In the genomic region with DNA sequence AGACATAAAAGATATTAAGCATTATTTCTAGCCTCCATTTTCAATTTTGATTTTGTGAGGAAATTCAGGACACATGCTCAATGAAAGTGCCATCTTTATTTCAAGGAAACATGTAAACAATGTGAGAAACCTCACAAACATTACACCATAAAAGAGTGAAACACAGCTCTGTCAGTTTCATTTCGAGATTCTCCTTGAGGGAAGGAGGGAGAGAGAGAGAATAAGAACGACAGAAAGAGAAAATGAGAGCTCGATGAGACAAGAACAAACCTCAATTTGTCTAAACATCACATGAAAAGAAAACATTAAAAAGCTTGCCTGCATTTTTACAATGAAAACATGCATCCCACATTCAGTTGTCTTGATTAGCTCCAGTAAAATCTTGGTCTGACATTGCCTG, we compare ENCODE assay signal across 22 cellular contexts.
DNase-seq lines count a peak whose midpoint lies in the region; ATAC-seq and TF ChIP-seq lines count a peak whose summit lies in the region.
"Had no signal": no experiment of that assay in that cellular context is flagged by ENCODE, and none has a peak within 500 bp of the region (broad histone marks: within the 10 kb centered on the region; RNA-seq: fewer than 3 reads in every experiment).

No MANE protein-coding gene starts in this region.

- H3K36me3 Mint-ChIP-seq in memory B cell: no peaks in the 10 kb centered on the region

- H3K9ac ChIP-seq in OCI-LY1 (ENCODE audit: low read length) (peak overlapping the region; percentile 28), neuronal stem cell (ENCODE audit: low read depth, low read length, poor library complexity) (no peak overlapping the region)

- no peak overlapping the region for H2AK5ac ChIP-seq in neuronal stem cell (ENCODE audit: low read depth, low read length)

- H3K4me2 ChIP-seq in DOHH2 (ENCODE audit: low read length) (0 out of 2 replicates have a peak overlapping the region, but pooled peaks have one; percentile 2), OCI-LY1 (ENCODE audit: low read length) (peak overlapping the region; percentile 65), neuronal stem cell (ENCODE audit: insufficient read depth, low read length, poor library complexity, severe bottlenecking) (no peak overlapping the region)

- no peaks in the 10 kb centered on the region for H3K79me2 ChIP-seq in DOHH2 (ENCODE audit: control insufficient read depth, low read length)
- H3K79me2 ChIP-seq in OCI-LY1 (ENCODE audit: insufficient read depth, low read length): no peaks in the 10 kb centered on the region

- H4K91ac ChIP-seq in neuronal stem cell (ENCODE audit: low read depth, low read length, poor library complexity): no peak overlapping the region

- H3K4me3 Mint-ChIP-seq in memory B cell: peak overlapping the region; percentile 55
- H3K4me3 Mint-ChIP-seq: activated CD4-positive, alpha-beta T cell treated with anti-CD3 and anti-CD28 coated beads, Interleukin-2, amount 10 ng/mL, durations not matched to agents 24 days and 14 days; CD4-positive, alpha-beta T cell; HFFc6; neural crest cell had no signal

- H3K9me3 ChIP-seq in DOHH2 (ENCODE audit: control insufficient read depth, insufficient read depth, low read length) (no peaks in the 10 kb centered on the region), OCI-LY1 (ENCODE audit: low read length) (no peaks in the 10 kb centered on the region), neuronal stem cell (replicated peaks in 1 of 2; ENCODE audit: control insufficient read depth in 2 of 2, insufficient read depth in 1 of 2, low read depth in 1 of 2, low read length in 2 of 2) (no peaks in the 10 kb centered on the region)
- H3K9me3 ChIP-seq: breast epithelium had no signal

- no peak overlapping the region for H2BK120ac ChIP-seq in neuronal stem cell (ENCODE audit: low read depth, low read length)

- WGBS in neuronal stem cell (ENCODE audit: extremely low coverage in 2 of 2, insufficient read length in 2 of 2, insufficient replicate concordance in 1 of 2), 2 donors: no CpG with 5 or more reads among the region's 3 CpGs

- no peaks in the 10 kb centered on the region for H3K36me3 ChIP-seq in DOHH2 (ENCODE audit: control insufficient read depth, low read length)
- H3K36me3 ChIP-seq in OCI-LY1 (ENCODE audit: insufficient read depth, low read length): no peaks in the 10 kb centered on the region
- H3K36me3 ChIP-seq in neuronal stem cell (replicated peaks in 1 of 2; ENCODE audit: control insufficient read depth in 2 of 2, insufficient read depth in 2 of 2, low read length in 2 of 2): no peaks in the 10 kb centered on the region
- H3K36me3 ChIP-seq: breast epithelium had no signal

- H3F3A ChIP-seq in DOHH2 (ENCODE audit: control insufficient read depth, insufficient read depth): no peaks in the 10 kb centered on the region
- H3F3A ChIP-seq in OCI-LY1 (ENCODE audit: insufficient read depth, low read length): no peaks in the 10 kb centered on the region

- H4K20me1 ChIP-seq in DOHH2 (ENCODE audit: control insufficient read depth, insufficient read depth, low read depth, low read length): no peaks in the 10 kb centered on the region
- H4K20me1 ChIP-seq in OCI-LY1 (ENCODE audit: insufficient read depth, low read length): no peaks in the 10 kb centered on the region

- H3K27me3 ChIP-seq in DOHH2 (ENCODE audit: control insufficient read depth, low read length) (no peaks in the 10 kb centered on the region), OCI-LY1 (ENCODE audit: insufficient read depth, low read length) (no peaks in the 10 kb centered on the region), neuronal stem cell (ENCODE audit: control insufficient read depth in 3 of 3, insufficient read depth in 3 of 3, low read depth in 1 of 3, low read length in 3 of 3) (no peaks in the 10 kb centered on the region)
- H3K27me3 ChIP-seq: breast epithelium had no signal

- no peaks in the 10 kb centered on the region; the same call in 1 of the 2 replicates for H3K4me1 ChIP-seq in DOHH2 (ENCODE audit: control insufficient read depth, low read length)
- peaks cover 63% of the 10 kb centered on the region for H3K4me1 ChIP-seq in OCI-LY1 (ENCODE audit: insufficient read depth, low read length, severe bottlenecking)
- H3K4me1 ChIP-seq in neuronal stem cell (ENCODE audit: control insufficient read depth in 2 of 2, insufficient read depth in 1 of 2, low read depth in 1 of 2, low read length in 2 of 2): no peaks in the 10 kb centered on the region
- H3K4me1 ChIP-seq: breast epithelium had no signal

- H3K27me3 Mint-ChIP-seq in memory B cell: no peaks in the 10 kb centered on the region
- H3K27me3 Mint-ChIP-seq: activated CD4-positive, alpha-beta T cell treated with anti-CD3 and anti-CD28 coated beads, Interleukin-2, amount 10 ng/mL, durations not matched to agents 24 days and 14 days; CD4-positive, alpha-beta T cell had no signal

- ATAC-seq in GM21619 (IDR thresholded peaks at IDR 0.05; ENCODE audit: unreplicated experiment) (peak; percentile 38), memory B cell (ENCODE audit: low read depth) (no peak), GM19035 (IDR thresholded peaks at IDR 0.05; ENCODE audit: unreplicated experiment) (no peak), HG03139 (IDR thresholded peaks at IDR 0.05; ENCODE audit: unreplicated experiment) (no peak)

- TF ChIP-seq CTCF in DOHH2 (IDR thresholded peaks at IDR 0.05; ENCODE audit: low read depth, low read length, poor library complexity, severe bottlenecking) (no peak), OCI-LY1 (IDR thresholded peaks at IDR 0.05; ENCODE audit: low read length) (no peak)

- H2AFZ ChIP-seq in OCI-LY1 (ENCODE audit: low read length) (peak overlapping the region; percentile 93; the same call in 1 of the 2 replicates), neuronal stem cell (ENCODE audit: low read length) (no peak overlapping the region)

- no peak overlapping the region for H3K18ac ChIP-seq in neuronal stem cell (ENCODE audit: low read length)

- H3K27ac ChIP-seq in DOHH2 (ENCODE audit: low read depth, low read length) (no peak overlapping the region), OCI-LY1 (ENCODE audit: low read depth, low read length, poor library complexity, severe bottlenecking) (peak overlapping the region; percentile 35), neuronal stem cell (replicated peaks; ENCODE audit: low read length) (no peak overlapping the region)
- H3K27ac ChIP-seq: breast epithelium had no signal

- no peak overlapping the region for H2BK15ac ChIP-seq in neuronal stem cell (ENCODE audit: low read length)

- H3K27ac Mint-ChIP-seq in memory B cell: peak overlapping the region; percentile 78
- H3K27ac Mint-ChIP-seq: activated CD4-positive, alpha-beta T cell treated with anti-CD3 and anti-CD28 coated beads, Interleukin-2, amount 10 ng/mL, durations not matched to agents 24 days and 14 days; activated T-helper 2 cell treated with anti-CD3 and anti-CD28 coated beads, Interferon-gamma antibody, Interleukin-2, Interleukin-4, amounts not matched to agents 10 μg/mL and 5 μg/mL and 100 μg/mL, durations not matched to agents 14 hours and 24 hours and 36 hours; CD4-positive, alpha-beta T cell; HFFc6 had no signal

- no peak overlapping the region for H2BK5ac ChIP-seq in neuronal stem cell (ENCODE audit: low read length)

- peaks cover 16% of the 10 kb centered on the region for H3K4me1 Mint-ChIP-seq in memory B cell
- H3K4me1 Mint-ChIP-seq: activated CD4-positive, alpha-beta T cell treated with anti-CD3 and anti-CD28 coated beads, Interleukin-2, amount 10 ng/mL, durations not matched to agents 24 days and 14 days; neural crest cell had no signal

- no peak overlapping the region for H4K8ac ChIP-seq in neuronal stem cell (ENCODE audit: low read depth, low read length)

- H3K4me3 ChIP-seq in DOHH2 (ENCODE audit: low read length) (no peak overlapping the region), OCI-LY1 (ENCODE audit: low read depth, low read length, poor library complexity, severe bottlenecking) (peak overlapping the region; percentile 2), neuronal stem cell (ENCODE audit: low read length in 2 of 2) (no peak overlapping the region)
- H3K4me3 ChIP-seq: breast epithelium had no signal

- no peak overlapping the region for H3K4ac ChIP-seq in neuronal stem cell (ENCODE audit: low read length)

- H3K9me3 Mint-ChIP-seq in memory B cell: no peaks in the 10 kb centered on the region
- H3K9me3 Mint-ChIP-seq: activated CD4-positive, alpha-beta T cell treated with anti-CD3 and anti-CD28 coated beads, Interleukin-2, amount 10 ng/mL, durations not matched to agents 24 days and 14 days; activated T-helper 2 cell treated with anti-CD3 and anti-CD28 coated beads, Interferon-gamma antibody, Interleukin-2, Interleukin-4, amounts not matched to agents 10 μg/mL and 5 μg/mL and 100 μg/mL, durations not matched to agents 14 hours and 24 hours and 36 hours; CD4-positive, alpha-beta T cell; HFFc6; neural crest cell had no signal

- H3K23ac ChIP-seq in neuronal stem cell (ENCODE audit: low read depth, low read length, poor library complexity): no peak overlapping the region

- no peaks in the 10 kb centered on the region for H3K79me1 ChIP-seq in neuronal stem cell (ENCODE audit: low read depth, low read length)

- H3K9me2 ChIP-seq in DOHH2 (replicated peaks; ENCODE audit: control insufficient read depth, low read length) (no peaks in the 10 kb centered on the region; the same call in 1 of the 2 replicates), OCI-LY1 (ENCODE audit: low read depth, low read length) (no peaks in the 10 kb centered on the region)

- no peak overlapping the region for H3K14ac ChIP-seq in neuronal stem cell (ENCODE audit: low read length)

- DNase-seq in memory B cell (ENCODE audit: low spot score in 2 of 2) (no peak), DMS53 treated with DMSO at 0.1 percent for 48 hours (lab: John Stamatoyannopoulos, UW; ENCODE audit: unreplicated experiment) (no peak), neuronal stem cell (ENCODE audit: low spot score) (no peak)
- DNase-seq: activated CD4-positive, alpha-beta T cell treated with anti-CD3 and anti-CD28 coated beads, Interleukin-2, amount 10 ng/mL, durations not matched to agents 24 days and 14 days; CD4-positive, alpha-beta T cell; DMS153; foreskin melanocyte; HFFc6; hippocampal formation; mesendoderm; NCI-H1105 treated with DMSO at 0.1 percent for 48 hours; NCI-H524; stimulated activated CD8-positive, alpha-beta memory T cell treated with anti-CD3 and anti-CD28 coated beads, Interleukin-4, amount 100 ng/mL, for 48 hours; SW 1271 had no signal

- no peak overlapping the region for H2BK12ac ChIP-seq in neuronal stem cell (ENCODE audit: low read length)
